18 cellular contexts compared by ENCODE assay signal in genomic region chr12:131088701-131089525, GRCh38.
DNase-seq lines count a peak whose midpoint lies in the region; ATAC-seq and TF ChIP-seq lines count a peak whose summit lies in the region.
"Had no signal": no experiment of that assay in that cellular context is flagged by ENCODE, and none has a peak within 500 bp of the region (broad histone marks: within the 10 kb centered on the region; RNA-seq: fewer than 3 reads in every experiment).

No MANE protein-coding gene starts in this region.

- no peak overlapping the region for H3K27ac Mint-ChIP-seq in activated CD4-positive, alpha-beta memory T cell treated with anti-CD3 and anti-CD28 coated beads for 36 hours
- no peak overlapping the region for H3K27ac Mint-ChIP-seq in activated CD4-positive, alpha-beta memory T cell treated with anti-CD3 and anti-CD28 coated beads, Interleukin-2, amount 10 ng/mL, durations not matched to agents 7 days and 5 days

- no peak for TF ChIP-seq EP300 in upper lobe of left lung (IDR thresholded peaks at IDR 0.05)

- H3K27ac ChIP-seq in upper lobe of left lung (no peak overlapping the region), PC-3 (ENCODE audit: low read length) (no peak overlapping the region)
- H3K27ac ChIP-seq: neutrophil, SK-N-MC had no signal

- no peaks in the 10 kb centered on the region for H3K4me1 ChIP-seq in mucosa of descending colon (ENCODE audit: low read depth)
- H3K4me1 ChIP-seq in upper lobe of left lung: peaks cover 0 to 5% (median 0%) of the 10 kb centered on the region in 4 donors
- peaks cover 8% of the 10 kb centered on the region for H3K4me1 ChIP-seq in PC-3 (ENCODE audit: insufficient read depth, low read length)

- H3K27me3 Mint-ChIP-seq in activated CD4-positive, alpha-beta memory T cell treated with anti-CD3 and anti-CD28 coated beads for 36 hours: peaks cover 9% of the 10 kb centered on the region
- H3K27me3 Mint-ChIP-seq in activated CD4-positive, alpha-beta memory T cell treated with anti-CD3 and anti-CD28 coated beads, Interleukin-2, amount 10 ng/mL, durations not matched to agents 7 days and 5 days: no peaks in the 10 kb centered on the region

- H3K36me3 ChIP-seq in mucosa of descending colon (ENCODE audit: low read depth) (no peaks in the 10 kb centered on the region), upper lobe of left lung (peaks cover 0 to 32% (median 15%) of the 10 kb centered on the region in 4 donors), PC-3 (ENCODE audit: low read depth, low read length) (no peaks in the 10 kb centered on the region)
- H3K36me3 ChIP-seq: neutrophil had no signal

- no peaks in the 10 kb centered on the region for H3K36me3 Mint-ChIP-seq in activated CD4-positive, alpha-beta memory T cell treated with anti-CD3 and anti-CD28 coated beads for 36 hours
- H3K36me3 Mint-ChIP-seq in activated CD4-positive, alpha-beta memory T cell treated with anti-CD3 and anti-CD28 coated beads, Interleukin-2, amount 10 ng/mL, durations not matched to agents 7 days and 5 days (ENCODE audit: low read depth): no peaks in the 10 kb centered on the region

- no peak overlapping the region for H3K4me2 ChIP-seq in PC-3 (ENCODE audit: low read length)

- no peaks in the 10 kb centered on the region for H3K9me3 Mint-ChIP-seq in activated CD4-positive, alpha-beta memory T cell treated with anti-CD3 and anti-CD28 coated beads for 36 hours
- H3K9me3 Mint-ChIP-seq in activated CD4-positive, alpha-beta memory T cell treated with anti-CD3 and anti-CD28 coated beads, Interleukin-2, amount 10 ng/mL, durations not matched to agents 7 days and 5 days: no peaks in the 10 kb centered on the region

- H2AFZ ChIP-seq in PC-3 (ENCODE audit: low read length): no peak overlapping the region

- H3K4me3 ChIP-seq in mucosa of descending colon: no peak overlapping the region
- no peak overlapping the region for H3K4me3 ChIP-seq in upper lobe of left lung
- H3K4me3 ChIP-seq in PC-3 (ENCODE audit: low read length): no peak overlapping the region
- H3K4me3 ChIP-seq: SK-N-MC had no signal

- no peak overlapping the region for H3K4me3 Mint-ChIP-seq in activated CD4-positive, alpha-beta memory T cell treated with anti-CD3 and anti-CD28 coated beads for 36 hours
- H3K4me3 Mint-ChIP-seq in activated CD4-positive, alpha-beta memory T cell treated with anti-CD3 and anti-CD28 coated beads, Interleukin-2, amount 10 ng/mL, durations not matched to agents 7 days and 5 days: no peak overlapping the region

- peak; percentile 8 for DNase-seq in activated CD4-positive, alpha-beta memory T cell treated with anti-CD3 and anti-CD28 coated beads for 36 hours
- no peak for DNase-seq in activated CD4-positive, alpha-beta memory T cell treated with anti-CD3 and anti-CD28 coated beads, Interleukin-2, amount 10 ng/mL, durations not matched to agents 7 days and 5 days
- peak; percentile 38 for DNase-seq in activated CD8-positive, alpha-beta memory T cell treated with anti-CD3 and anti-CD28 coated beads, Interleukin-2, amount 50 U/mL, for 48 hours
- DNase-seq in mucosa of descending colon: peak in 2 of 3 donors; percentile 8 to 34
- peak; percentile 12 to 73 for DNase-seq in upper lobe of left lung
- no peak for DNase-seq in GM13976 (ENCODE audit: low spot score)
- DNase-seq in PC-3: no peak
- no peak for DNase-seq in NOMO-1 (lab: John Stamatoyannopoulos, UW; ENCODE audit: unreplicated experiment in 2 of 2)
- DNase-seq: 8988T; activated naive CD4-positive, alpha-beta T cell treated with anti-CD3 and anti-CD28 coated beads, Interleukin-2, amount 50 U/mL, for 16 hours; DMS 273 treated with DMSO at 0.1 percent for 48 hours; NCI-H1417 treated with DMSO at 0.1 percent for 48 hours; NCI-H2171; NCI-H69; T-helper 9 cell had no signal

- H3F3A ChIP-seq in PC-3 (ENCODE audit: low read length, unreplicated experiment): no peaks in the 10 kb centered on the region

- peaks cover 18% of the 10 kb centered on the region for H3K4me1 Mint-ChIP-seq in activated CD4-positive, alpha-beta memory T cell treated with anti-CD3 and anti-CD28 coated beads for 36 hours (ENCODE audit: low read depth)
- peaks cover 12% of the 10 kb centered on the region for H3K4me1 Mint-ChIP-seq in activated CD4-positive, alpha-beta memory T cell treated with anti-CD3 and anti-CD28 coated beads, Interleukin-2, amount 10 ng/mL, durations not matched to agents 7 days and 5 days

- BruUV-seq in PC-3 (replicated peaks; lab: Mats Ljungman, UMichigan): no TSS peak

- TF ChIP-seq CTCF in mucosa of descending colon (IDR thresholded peaks at IDR 0.05) (no peak), upper lobe of left lung (IDR thresholded peaks at IDR 0.05) (no peak), GM13976 (IDR thresholded peaks at IDR 0.05; ENCODE audit: borderline replicate concordance, control extremely low read depth, extremely low read depth, insufficient read depth, missing control alignments) (no peak), PC-3 (conservative IDR thresholded peaks at IDR 0.05; ENCODE audit: low read depth, low read length) (no peak)

- no peaks in the 10 kb centered on the region for H3K79me2 ChIP-seq in PC-3 (ENCODE audit: low read length)

- CTCF ChIA-PET in activated CD4-positive, alpha-beta memory T cell treated with anti-CD3 and anti-CD28 coated beads for 36 hours (lab: Charles Lee): interaction anchor here (0.9 kb wide), 1 partner anchor 15 kb away, joined by 3 read pairs; no protein-coding TSS in a partner anchor
- CTCF ChIA-PET in activated CD4-positive, alpha-beta memory T cell treated with anti-CD3 and anti-CD28 coated beads, Interleukin-2, amount 10 ng/mL, durations not matched to agents 7 days and 5 days (lab: Charles Lee): no interaction called here
- CTCF ChIA-PET in PC-3 (lab: Charles Lee): no interaction called here

- H3K9me3 ChIP-seq in mucosa of descending colon: no peaks in the 10 kb centered on the region
- H3K9me3 ChIP-seq in upper lobe of left lung: no peaks in the 10 kb centered on the region
- H3K9me3 ChIP-seq in PC-3 (ENCODE audit: low read length): no peaks in the 10 kb centered on the region
- H3K9me3 ChIP-seq: neutrophil had no signal

- WGBS in upper lobe of left lung, 2 donors: 90 to 91% methylated on average over 21 to 28 of the region's 28 CpGs

- H3K27me3 ChIP-seq in upper lobe of left lung (no peaks in the 10 kb centered on the region), PC-3 (ENCODE audit: low read length) (peaks cover 57% of the 10 kb centered on the region)

- no peaks in the 10 kb centered on the region for H3K9me2 ChIP-seq in PC-3 (replicated peaks; ENCODE audit: low read length)

- POLR2A ChIA-PET in activated CD4-positive, alpha-beta memory T cell treated with anti-CD3 and anti-CD28 coated beads for 36 hours (lab: Charles Lee): interaction anchor here (0.8 kb wide), 1 partner anchor 16 kb away, joined by 3 read pairs; no protein-coding TSS in a partner anchor
- POLR2A ChIA-PET in activated CD4-positive, alpha-beta memory T cell treated with anti-CD3 and anti-CD28 coated beads, Interleukin-2, amount 10 ng/mL, durations not matched to agents 7 days and 5 days (lab: Charles Lee): no interaction called here
- POLR2A ChIA-PET in PC-3 (lab: Charles Lee; ENCODE audit: unreplicated experiment): no interaction called here

- ATAC-seq in mucosa of descending colon (no peak), upper lobe of left lung (ENCODE audit: low FRiP score in 2 of 2) (no peak), PC-3 (no peak)
- ATAC-seq: right cardiac atrium had no signal

- H4K20me1 ChIP-seq in PC-3 (ENCODE audit: low read length): no peaks in the 10 kb centered on the region

- in situ Hi-C loops in GM13976 (cut with MboI; ENCODE audit: low sequenced_read_pairs, unreplicated experiment): no loop called here

- no peak overlapping the region for H3K9ac ChIP-seq in PC-3 (ENCODE audit: low read length)

- TF ChIP-seq POLR2A in upper lobe of left lung (IDR thresholded peaks at IDR 0.05): no peak

- intact Hi-C loops in activated CD4-positive, alpha-beta memory T cell treated with anti-CD3 and anti-CD28 coated beads for 36 hours (cut with micrococcal nuclease): no loop called here
- intact Hi-C loops in mucosa of descending colon (cut with DNase I, micrococcal nuclease): loop anchor here in 1 of 2 donors (5.0 kb wide), 1 partner anchor 47 kb away; no protein-coding TSS in a partner anchor
- intact Hi-C loops in PC-3 (cut with micrococcal nuclease): no loop called here

Comparison
In these comparisons a context has a peak if more than half of its experiments do, and no peak if none do; other contexts are left out.
1. DNase-seq: peak in activated CD4-positive, alpha-beta memory T cell treated with anti-CD3 and anti-CD28 coated beads for 36 hours (single experiment), activated CD8-positive, alpha-beta memory T cell treated with anti-CD3 and anti-CD28 coated beads, Interleukin-2, amount 50 U/mL, for 48 hours (single experiment), mucosa of descending colon (2 of 3) and upper lobe of left lung (2 of 2); none in activated CD4-positive, alpha-beta memory T cell treated with anti-CD3 and anti-CD28 coated beads, Interleukin-2, amount 10 ng/mL, durations not matched to agents 7 days and 5 days (single experiment), GM13976 (single experiment), PC-3 (single experiment) and NOMO-1 (0 of 2).